ENCODE assay signal across 8 cellular contexts in the genomic region with DNA sequence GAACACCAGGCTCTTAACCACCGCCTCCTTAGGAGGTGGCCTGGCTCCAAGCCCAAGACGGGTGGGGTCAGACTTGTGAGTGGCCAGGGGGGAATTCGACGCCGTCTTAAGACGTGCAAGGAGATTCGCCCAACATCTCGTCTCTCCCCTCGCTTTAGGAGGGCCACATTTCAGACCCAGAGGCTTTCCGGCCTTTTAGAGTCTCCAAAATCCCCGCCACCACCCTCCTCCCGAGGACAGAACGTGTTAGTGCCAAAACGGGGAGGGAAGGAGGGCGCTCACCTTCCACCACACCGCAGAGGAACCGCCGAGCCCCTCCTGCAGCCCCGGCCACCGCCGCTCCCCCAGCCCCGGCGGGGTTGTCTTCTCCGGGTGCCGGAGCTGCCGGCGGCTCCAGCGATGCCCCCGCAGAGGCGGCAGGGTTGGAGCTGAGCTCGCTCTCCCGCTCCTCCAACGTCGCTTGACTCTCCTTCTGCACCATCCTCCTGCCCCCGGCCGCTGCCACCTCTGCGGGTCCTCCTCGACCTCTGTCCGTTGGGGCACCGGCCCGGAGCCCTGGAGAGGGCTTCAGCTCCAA. TPM values are rescaled to one million over a fixed set of nuclear protein-coding genes. Genes with fewer than 3 reads are reported as not detected.
A peak's percentile ranks its signal among the peaks of the same experiment; 100 is the strongest.
DNase-seq lines count a peak whose midpoint lies in the region; ATAC-seq lines count a peak whose summit lies in the region.

No MANE protein-coding gene starts in this region.

- no peaks in the 10 kb centered on the region for H3K27me3 Mint-ChIP-seq in activated CD4-positive, alpha-beta T cell treated with anti-CD3 and anti-CD28 coated beads, Interleukin-2, amount 10 ng/mL, durations not matched to agents 24 days and 14 days
- no peaks in the 10 kb centered on the region for H3K27me3 Mint-ChIP-seq in T-helper 2 cell treated with Interferon-gamma antibody and Interleukin-4, amounts not matched to agents 5 μg/mL and 100 μg/mL, for 36 hours (ENCODE audit: low read depth)
- H3K27me3 Mint-ChIP-seq in dendritic cell treated with granulocyte-macrophage colony-stimulating factor and Interleukin-4, amounts not matched to agents 40 ng/mL and 50 ng/mL, for 4 days: no peaks in the 10 kb centered on the region

- no peaks in the 10 kb centered on the region for H3K9me3 Mint-ChIP-seq in activated CD4-positive, alpha-beta T cell treated with anti-CD3 and anti-CD28 coated beads, Interleukin-2, amount 10 ng/mL, durations not matched to agents 24 days and 14 days
- no peaks in the 10 kb centered on the region for H3K9me3 Mint-ChIP-seq in T-helper 2 cell treated with Interferon-gamma antibody and Interleukin-4, amounts not matched to agents 5 μg/mL and 100 μg/mL, for 36 hours
- no peaks in the 10 kb centered on the region for H3K9me3 Mint-ChIP-seq in dendritic cell treated with granulocyte-macrophage colony-stimulating factor and Interleukin-4, amounts not matched to agents 40 ng/mL and 50 ng/mL, for 4 days
- H3K9me3 Mint-ChIP-seq in stimulated activated effector memory CD8-positive, alpha-beta T cell treated with anti-CD3 and anti-CD28 coated beads, Interleukin-12 subunit alpha, Interleukin-12 subunit beta, amount 100 ng/mL, for 72 hours: no peaks in the 10 kb centered on the region

- peak overlapping the region; percentile 89 for H3K4me3 Mint-ChIP-seq in activated CD4-positive, alpha-beta T cell treated with anti-CD3 and anti-CD28 coated beads, Interleukin-2, amount 10 ng/mL, durations not matched to agents 24 days and 14 days
- H3K4me3 Mint-ChIP-seq in T-helper 2 cell treated with Interferon-gamma antibody and Interleukin-4, amounts not matched to agents 5 μg/mL and 100 μg/mL, for 36 hours: peak overlapping the region; percentile 99
- peak overlapping the region; percentile 97 for H3K4me3 Mint-ChIP-seq in dendritic cell treated with granulocyte-macrophage colony-stimulating factor and Interleukin-4, amounts not matched to agents 40 ng/mL and 50 ng/mL, for 4 days
- peak overlapping the region; percentile 94 for H3K4me3 Mint-ChIP-seq in stimulated activated effector memory CD8-positive, alpha-beta T cell treated with anti-CD3 and anti-CD28 coated beads, Interleukin-12 subunit alpha, Interleukin-12 subunit beta, amount 100 ng/mL, for 72 hours

- intact Hi-C loops in activated CD4-positive, alpha-beta T cell treated with anti-CD3 and anti-CD28 coated beads, Interleukin-2, amount 10 ng/mL, durations not matched to agents 24 days and 14 days (cut with micrococcal nuclease): loop anchor here (1.0 to 10.0 kb wide), 10 partner anchors 13 to 1283 kb away; a partner anchor contains a TSS
- intact Hi-C loops in dendritic cell treated with granulocyte-macrophage colony-stimulating factor and Interleukin-4, amounts not matched to agents 40 ng/mL and 50 ng/mL, for 4 days (cut with micrococcal nuclease): loop anchor here (2.0 to 5.0 kb wide), 2 partner anchors 19 to 35 kb away; a partner anchor contains a TSS

- peak; percentile 4 for ATAC-seq in left lobe of liver
- peak; percentile 33 for ATAC-seq in stimulated activated effector memory CD8-positive, alpha-beta T cell treated with anti-CD3 and anti-CD28 coated beads, Interleukin-12 subunit alpha, Interleukin-12 subunit beta, amount 100 ng/mL, for 72 hours

- H3K27ac Mint-ChIP-seq in activated CD4-positive, alpha-beta T cell treated with anti-CD3 and anti-CD28 coated beads, Interleukin-2, amount 10 ng/mL, durations not matched to agents 24 days and 14 days: peak overlapping the region; percentile 95
- H3K27ac Mint-ChIP-seq in T-helper 2 cell treated with Interferon-gamma antibody and Interleukin-4, amounts not matched to agents 5 μg/mL and 100 μg/mL, for 36 hours: peak overlapping the region; percentile 100
- H3K27ac Mint-ChIP-seq in dendritic cell treated with granulocyte-macrophage colony-stimulating factor and Interleukin-4, amounts not matched to agents 40 ng/mL and 50 ng/mL, for 4 days: peak overlapping the region; percentile 99
- peak overlapping the region; percentile 99 for H3K27ac Mint-ChIP-seq in stimulated activated effector memory CD8-positive, alpha-beta T cell treated with anti-CD3 and anti-CD28 coated beads, Interleukin-12 subunit alpha, Interleukin-12 subunit beta, amount 100 ng/mL, for 72 hours

- peaks cover 36% of the 10 kb centered on the region for H3K36me3 Mint-ChIP-seq in activated CD4-positive, alpha-beta T cell treated with anti-CD3 and anti-CD28 coated beads, Interleukin-2, amount 10 ng/mL, durations not matched to agents 24 days and 14 days (ENCODE audit: low read depth)
- peaks cover 35% of the 10 kb centered on the region for H3K36me3 Mint-ChIP-seq in T-helper 2 cell treated with Interferon-gamma antibody and Interleukin-4, amounts not matched to agents 5 μg/mL and 100 μg/mL, for 36 hours (ENCODE audit: low read depth)
- peaks cover 47% of the 10 kb centered on the region for H3K36me3 Mint-ChIP-seq in dendritic cell treated with granulocyte-macrophage colony-stimulating factor and Interleukin-4, amounts not matched to agents 40 ng/mL and 50 ng/mL, for 4 days (ENCODE audit: low read depth)
- H3K36me3 Mint-ChIP-seq in stimulated activated effector memory CD8-positive, alpha-beta T cell treated with anti-CD3 and anti-CD28 coated beads, Interleukin-12 subunit alpha, Interleukin-12 subunit beta, amount 100 ng/mL, for 72 hours: peaks cover 62% of the 10 kb centered on the region

- peak; percentile 82 for DNase-seq in activated CD4-positive, alpha-beta T cell treated with anti-CD3 and anti-CD28 coated beads, Interleukin-2, amount 10 ng/mL, durations not matched to agents 24 days and 14 days
- no peak for DNase-seq in activated CD4-positive, alpha-beta T cell treated with anti-CD3 and anti-CD28 coated beads for 4 hours
- DNase-seq in HS-27A (ENCODE audit: low read depth) (peak; percentile 67), left lobe of liver (ENCODE audit: low spot score) (peak; percentile 72), CD1c-positive myeloid dendritic cell (ENCODE audit: extremely low spot score) (no peak)
- no peak for DNase-seq in T-helper 2 cell treated with Interferon-gamma antibody and Interleukin-4, amounts not matched to agents 5 μg/mL and 100 μg/mL, for 36 hours (ENCODE audit: low spot score)
- no peak for DNase-seq in stimulated activated effector memory CD8-positive, alpha-beta T cell treated with anti-CD3 and anti-CD28 coated beads, Interleukin-12 subunit alpha, Interleukin-12 subunit beta, amount 100 ng/mL, for 72 hours (ENCODE audit: low spot score in 2 of 2)

- peaks cover 53% of the 10 kb centered on the region for H3K4me1 Mint-ChIP-seq in activated CD4-positive, alpha-beta T cell treated with anti-CD3 and anti-CD28 coated beads, Interleukin-2, amount 10 ng/mL, durations not matched to agents 24 days and 14 days
- peaks cover 39% of the 10 kb centered on the region for H3K4me1 Mint-ChIP-seq in T-helper 2 cell treated with Interferon-gamma antibody and Interleukin-4, amounts not matched to agents 5 μg/mL and 100 μg/mL, for 36 hours (ENCODE audit: low read depth)
- peaks cover 37% of the 10 kb centered on the region for H3K4me1 Mint-ChIP-seq in dendritic cell treated with granulocyte-macrophage colony-stimulating factor and Interleukin-4, amounts not matched to agents 40 ng/mL and 50 ng/mL, for 4 days (ENCODE audit: low read depth)
- H3K4me1 Mint-ChIP-seq in stimulated activated effector memory CD8-positive, alpha-beta T cell treated with anti-CD3 and anti-CD28 coated beads, Interleukin-12 subunit alpha, Interleukin-12 subunit beta, amount 100 ng/mL, for 72 hours: peaks cover 46% of the 10 kb centered on the region

RNA-seq across cellular contexts. Expression of a gene that starts 0.6 kb away (rescaled TPM):
- total RNA-seq in activated CD4-positive, alpha-beta T cell treated with anti-CD3 and anti-CD28 coated beads, Interleukin-2, amount 10 ng/mL, durations not matched to agents 24 days and 14 days: 99.9 and 102 TPM in 2 replicates
- 32.8 TPM for total RNA-seq in left lobe of liver

RNA-seq across cellular contexts. Expression of a gene that starts 26.0 kb away (rescaled TPM):
- 2.3 and 3.5 TPM in 2 replicates for total RNA-seq in activated CD4-positive, alpha-beta T cell treated with anti-CD3 and anti-CD28 coated beads, Interleukin-2, amount 10 ng/mL, durations not matched to agents 24 days and 14 days
- 1.4 TPM for total RNA-seq in left lobe of liver

RNA-seq across cellular contexts. Expression of a gene that starts 34.4 kb away (rescaled TPM):
- 172 and 175 TPM in 2 replicates for total RNA-seq in activated CD4-positive, alpha-beta T cell treated with anti-CD3 and anti-CD28 coated beads, Interleukin-2, amount 10 ng/mL, durations not matched to agents 24 days and 14 days
- total RNA-seq in left lobe of liver: 7.2 TPM

RNA-seq across cellular contexts. Expression of a gene that starts 41.7 kb away (rescaled TPM):
- total RNA-seq in activated CD4-positive, alpha-beta T cell treated with anti-CD3 and anti-CD28 coated beads, Interleukin-2, amount 10 ng/mL, durations not matched to agents 24 days and 14 days: 0.35 TPM in 1 of 2 replicates, not detected in the other
- not detected for total RNA-seq in left lobe of liver

Comparison
In these comparisons a context has a peak if more than half of its experiments do, and no peak if none do; other contexts are left out.
1. DNase-seq: peak in activated CD4-positive, alpha-beta T cell treated with anti-CD3 and anti-CD28 coated beads, Interleukin-2, amount 10 ng/mL, durations not matched to agents 24 days and 14 days (single experiment), HS-27A (single experiment) and left lobe of liver (single experiment); none in activated CD4-positive, alpha-beta T cell treated with anti-CD3 and anti-CD28 coated beads for 4 hours (0 of 2), T-helper 2 cell treated with Interferon-gamma antibody and Interleukin-4, amounts not matched to agents 5 μg/mL and 100 μg/mL, for 36 hours (single experiment), stimulated activated effector memory CD8-positive, alpha-beta T cell treated with anti-CD3 and anti-CD28 coated beads, Interleukin-12 subunit alpha, Interleukin-12 subunit beta, amount 100 ng/mL, for 72 hours (0 of 2) and CD1c-positive myeloid dendritic cell (single experiment).
2. RNA of a gene that starts 34.4 kb away (total RNA-seq): 172 to 175 TPM in activated CD4-positive, alpha-beta T cell treated with anti-CD3 and anti-CD28 coated beads, Interleukin-2, amount 10 ng/mL, durations not matched to agents 24 days and 14 days; 7.2 TPM in left lobe of liver (single experiment); every median in the first group is over 10 times any median in the second.
3. Peak in every context shown above with its lines, with median percentiles within 50 percentile points of each other: H3K27ac Mint-ChIP-seq and H3K4me3 Mint-ChIP-seq.